ENCODE assay signal across 8 cellular contexts in genomic region chr1:1692324-1692713, GRCh38. TPM values are rescaled to one million over a fixed set of nuclear protein-coding genes. Genes with fewer than 3 reads are reported as not detected.
DNase-seq lines count a peak whose midpoint lies in the region; ATAC-seq and TF ChIP-seq lines count a peak whose summit lies in the region.
"Not testable (repeated sequence)": the region's sequence is repeated elsewhere in the genome, so short reads cannot be mapped to it uniquely, and the experiment has no call there.

No MANE protein-coding gene starts in this region.

- H3K27ac Mint-ChIP-seq in Calu3 (ENCODE audit: unreplicated experiment) = not testable (repeated sequence)
- peak overlapping the region in 4 of 6 donors; percentile 37 to 97 (median 94) for H3K27ac Mint-ChIP-seq in naive B cell

- POLR2A ChIA-PET in HEK293 (lab: Yijun Ruan, JAX) = not testable (repeated sequence)

- H3K36me3 ChIP-seq in HEK293 (ENCODE audit: control insufficient read depth in 2 of 2, insufficient read depth in 1 of 2, low read length in 2 of 2); SK-N-MC (ENCODE audit: insufficient read depth, low read length): not testable (repeated sequence)

- H3K4me1 Mint-ChIP-seq in Calu3 (ENCODE audit: low read depth, unreplicated experiment) = not testable (repeated sequence)
- H3K4me1 Mint-ChIP-seq in naive B cell = peaks cover 6 to 23% (median 8%) of the 10 kb centered on the region in 3 donors

- H3K9me3 ChIP-seq in HEK293 (ENCODE audit: control insufficient read depth, insufficient read depth, low read depth, low read length); SK-N-MC (ENCODE audit: low read depth, low read length): not testable (repeated sequence)

- not testable (repeated sequence) for H3K4me1 ChIP-seq in HEK293 (ENCODE audit: control insufficient read depth, insufficient read depth, low read length)

- peak overlapping the region; percentile 77 for H3K9ac ChIP-seq in SK-N-MC (ENCODE audit: insufficient read length)

- DNase-seq in Calu3 = peak; percentile 66
- peak; percentile 82 for DNase-seq in NAMALWA (ENCODE audit: low spot score)
- not testable (repeated sequence) for DNase-seq in SK-N-MC (ENCODE audit: low read depth, low spot score); naive B cell
- peak; percentile 90 for DNase-seq in activated gamma-delta T cell (lab: John Stamatoyannopoulos, UW)
- DNase-seq in fibroblast of pulmonary artery (ENCODE audit: low read depth) = peak; percentile 73
- peak; percentile 60 to 70 for DNase-seq in stimulated activated CD8-positive, alpha-beta memory T cell treated with anti-CD3 and anti-CD28 coated beads, Interleukin-2, amount 100 ng/mL, for 1 hour (ENCODE audit: low read depth in 2 of 2)

- peaks cover 22% of the 10 kb centered on the region for H3K36me3 Mint-ChIP-seq in Calu3 (ENCODE audit: insufficient read depth, unreplicated experiment)
- H3K36me3 Mint-ChIP-seq in naive B cell = not testable (repeated sequence)

- intact Hi-C loops in Calu3 (cut with micrococcal nuclease; ENCODE audit: unreplicated experiment) = not testable (repeated sequence)

- H3K27ac ChIP-seq in HEK293 (ENCODE audit: extremely low read depth, low read depth, low read length) = peak overlapping the region; percentile 98
- peak overlapping the region; percentile 97 for H3K27ac ChIP-seq in SK-N-MC

- ATAC-seq in naive B cell (ENCODE audit: low read depth in 2 of 2) = not testable (repeated sequence)

- CTCF ChIA-PET in Calu3 (lab: Charles Lee); HEK293 (lab: Yijun Ruan, JAX): not testable (repeated sequence)

- not testable (repeated sequence) for H3K27me3 Mint-ChIP-seq in Calu3 (ENCODE audit: unreplicated experiment); naive B cell

- not testable (repeated sequence) for H3K9me3 Mint-ChIP-seq in Calu3 (ENCODE audit: low read depth, unreplicated experiment); naive B cell

- H3K4me3 ChIP-seq in HEK293 (ENCODE audit: low read depth, low read length) = peak overlapping the region; percentile 53
- peak overlapping the region; percentile 75 for H3K4me3 ChIP-seq in SK-N-MC
- H3K4me3 ChIP-seq in fibroblast of pulmonary artery (replicated peaks; ENCODE audit: low read depth, low read length) = peak overlapping the region; percentile 59

- TF ChIP-seq CTCF in Calu3 (IDR thresholded peaks at IDR 0.05; ENCODE audit: unreplicated experiment); HEK293 (tag by site-specific recombination; IDR thresholded peaks at IDR 0.05); fibroblast of pulmonary artery (IDR thresholded peaks at IDR 0.05; ENCODE audit: low read length, missing control alignments): not testable (repeated sequence)

- peak overlapping the region; percentile 65 for H3K4me3 Mint-ChIP-seq in Calu3 (ENCODE audit: low read depth, unreplicated experiment)
- peak overlapping the region; percentile 59 to 90 (median 82) for H3K4me3 Mint-ChIP-seq in naive B cell

- TSS peak; percentile 77 for BruUV-seq in Calu3 (replicated peaks; lab: Mats Ljungman, UMichigan)

TF ChIP-seq in HEK293, 187 proteins besides CTCF, POLR2A, EP300 and RAD21 (continues in another document):
- TF ChIP-seq, protein P1, sequence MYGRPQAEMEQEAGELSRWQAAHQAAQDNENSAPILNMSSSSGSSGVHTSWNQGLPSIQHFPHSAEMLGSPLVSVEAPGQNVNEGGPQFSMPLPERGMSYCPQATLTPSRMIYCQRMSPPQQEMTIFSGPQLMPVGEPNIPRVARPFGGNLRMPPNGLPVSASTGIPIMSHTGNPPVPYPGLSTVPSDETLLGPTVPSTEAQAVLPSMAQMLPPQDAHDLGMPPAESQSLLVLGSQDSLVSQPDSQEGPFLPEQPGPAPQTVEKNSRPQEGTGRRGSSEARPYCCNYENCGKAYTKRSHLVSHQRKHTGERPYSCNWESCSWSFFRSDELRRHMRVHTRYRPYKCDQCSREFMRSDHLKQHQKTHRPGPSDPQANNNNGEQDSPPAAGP (tag by site-specific recombination; IDR thresholded peaks at IDR 0.05) = 0 out of 2 replicates have a peak, but pooled peaks have one; percentile 36
- TF ChIP-seq ZNF24 (tag by site-specific recombination; IDR thresholded peaks at IDR 0.05) = 0 out of 2 replicates have a peak, but pooled peaks have one; percentile 31
- peak; percentile 87 for TF ChIP-seq ZNF335 (tag by site-specific recombination; conservative IDR thresholded peaks at IDR 0.05)
- peak; percentile 78 for TF ChIP-seq ZBTB17 (tag by site-specific recombination; IDR thresholded peaks at IDR 0.05)
- TF ChIP-seq ZSCAN16 (tag by site-specific recombination; IDR thresholded peaks at IDR 0.05) = peak; percentile 94
- 0 out of 2 replicates have a peak, but pooled peaks have one; percentile 33 for TF ChIP-seq ZNF391 (tag by site-specific recombination; IDR thresholded peaks at IDR 0.05; ENCODE audit: borderline replicate concordance, low read depth)
- peak; percentile 56 for TF ChIP-seq GLIS2 (tag by site-specific recombination; IDR thresholded peaks at IDR 0.05)
- TF ChIP-seq KLF8 (tag by site-specific recombination; IDR thresholded peaks at IDR 0.05) = 0 out of 2 replicates have a peak, but pooled peaks have one; percentile 29
- TF ChIP-seq ZEB2 (tag by site-specific recombination; IDR thresholded peaks at IDR 0.05) = 0 out of 2 replicates have a peak, but pooled peaks have one; percentile 31
- peak; percentile 89; the same call in 1 of the 2 replicates for TF ChIP-seq ZSCAN30 (tag by site-specific recombination; IDR thresholded peaks at IDR 0.05)
- TF ChIP-seq, protein P2, sequence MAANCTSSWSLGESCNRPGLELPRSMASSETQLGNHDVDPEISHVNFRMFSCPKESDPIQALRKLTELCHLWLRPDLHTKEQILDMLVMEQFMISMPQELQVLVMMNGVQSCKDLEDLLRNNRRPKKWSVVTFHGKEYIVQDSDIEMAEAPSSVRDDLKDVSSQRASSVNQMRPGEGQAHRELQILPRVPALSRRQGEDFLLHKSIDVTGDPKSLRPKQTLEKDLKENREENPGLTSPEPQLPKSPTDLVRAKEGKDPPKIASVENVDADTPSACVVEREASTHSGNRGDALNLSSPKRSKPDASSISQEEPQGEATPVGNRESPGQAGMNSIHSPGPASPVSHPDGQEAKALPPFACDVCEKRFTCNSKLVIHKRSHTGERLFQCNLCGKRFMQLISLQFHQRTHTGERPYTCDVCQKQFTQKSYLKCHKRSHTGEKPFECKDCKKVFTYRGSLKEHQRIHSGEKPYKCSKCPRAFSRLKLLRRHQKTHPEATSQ (tag by site-specific recombination; IDR thresholded peaks at IDR 0.05) = 0 out of 2 replicates have a peak, but pooled peaks have one; percentile 37
- 0 out of 2 replicates have a peak, but pooled peaks have one; percentile 36 for TF ChIP-seq KLF9 (tag by site-specific recombination; IDR thresholded peaks at IDR 0.05; ENCODE audit: low read depth)
- TF ChIP-seq SP2 (tag by site-specific recombination; IDR thresholded peaks at IDR 0.05) = 0 out of 2 replicates have a peak, but pooled peaks have one; percentile 21
- TF ChIP-seq, protein P3, sequence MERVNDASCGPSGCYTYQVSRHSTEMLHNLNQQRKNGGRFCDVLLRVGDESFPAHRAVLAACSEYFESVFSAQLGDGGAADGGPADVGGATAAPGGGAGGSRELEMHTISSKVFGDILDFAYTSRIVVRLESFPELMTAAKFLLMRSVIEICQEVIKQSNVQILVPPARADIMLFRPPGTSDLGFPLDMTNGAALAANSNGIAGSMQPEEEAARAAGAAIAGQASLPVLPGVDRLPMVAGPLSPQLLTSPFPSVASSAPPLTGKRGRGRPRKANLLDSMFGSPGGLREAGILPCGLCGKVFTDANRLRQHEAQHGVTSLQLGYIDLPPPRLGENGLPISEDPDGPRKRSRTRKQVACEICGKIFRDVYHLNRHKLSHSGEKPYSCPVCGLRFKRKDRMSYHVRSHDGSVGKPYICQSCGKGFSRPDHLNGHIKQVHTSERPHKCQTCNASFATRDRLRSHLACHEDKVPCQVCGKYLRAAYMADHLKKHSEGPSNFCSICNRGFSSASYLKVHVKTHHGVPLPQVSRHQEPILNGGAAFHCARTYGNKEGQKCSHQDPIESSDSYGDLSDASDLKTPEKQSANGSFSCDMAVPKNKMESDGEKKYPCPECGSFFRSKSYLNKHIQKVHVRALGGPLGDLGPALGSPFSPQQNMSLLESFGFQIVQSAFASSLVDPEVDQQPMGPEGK (tag by site-specific recombination; IDR thresholded peaks at IDR 0.05) = 0 out of 2 replicates have a peak, but pooled peaks have one; percentile 47
- peak; percentile 8; the same call in 1 of the 2 replicates for TF ChIP-seq ZBTB11 (tag by site-specific recombination; conservative IDR thresholded peaks at IDR 0.05; ENCODE audit: low read depth)

RNA-seq across cellular contexts. Expression of gene SLC35E2B, which starts 0.3 kb away (rescaled TPM):
- 39.3 and 40.2 TPM in 2 replicates for total RNA-seq in Calu3 (2022)
- 10 to 100 TPM; 22.5 to 42.1 (median 33.4) TPM for polyA plus RNA-seq in naive B cell (ENCODE audit: low read depth in 6 of 6)

RNA-seq across cellular contexts. Expression of gene CDK11A, which starts 31.8 kb away (rescaled TPM):
- total RNA-seq in Calu3 (2022) = 36.2 and 41.7 TPM in 2 replicates
- polyA plus RNA-seq in naive B cell (ENCODE audit: low read depth in 6 of 6) = 10 to 100 TPM; 11.9 to 24.1 (median 14.0) TPM

RNA-seq across cellular contexts. Expression of gene CDK11B, which starts 33.5 kb away (rescaled TPM):
- 24.2 and 24.9 TPM in 2 replicates for total RNA-seq in Calu3 (2022)
- polyA plus RNA-seq in naive B cell (ENCODE audit: low read depth in 6 of 6) = 10 to 100 TPM in 1 of 6 donors, 1 to 10 TPM in 5; 2.2 to 17.5 (median 8.4) TPM
